1 cellular context compared by ENCODE assay signal in the genomic region with DNA sequence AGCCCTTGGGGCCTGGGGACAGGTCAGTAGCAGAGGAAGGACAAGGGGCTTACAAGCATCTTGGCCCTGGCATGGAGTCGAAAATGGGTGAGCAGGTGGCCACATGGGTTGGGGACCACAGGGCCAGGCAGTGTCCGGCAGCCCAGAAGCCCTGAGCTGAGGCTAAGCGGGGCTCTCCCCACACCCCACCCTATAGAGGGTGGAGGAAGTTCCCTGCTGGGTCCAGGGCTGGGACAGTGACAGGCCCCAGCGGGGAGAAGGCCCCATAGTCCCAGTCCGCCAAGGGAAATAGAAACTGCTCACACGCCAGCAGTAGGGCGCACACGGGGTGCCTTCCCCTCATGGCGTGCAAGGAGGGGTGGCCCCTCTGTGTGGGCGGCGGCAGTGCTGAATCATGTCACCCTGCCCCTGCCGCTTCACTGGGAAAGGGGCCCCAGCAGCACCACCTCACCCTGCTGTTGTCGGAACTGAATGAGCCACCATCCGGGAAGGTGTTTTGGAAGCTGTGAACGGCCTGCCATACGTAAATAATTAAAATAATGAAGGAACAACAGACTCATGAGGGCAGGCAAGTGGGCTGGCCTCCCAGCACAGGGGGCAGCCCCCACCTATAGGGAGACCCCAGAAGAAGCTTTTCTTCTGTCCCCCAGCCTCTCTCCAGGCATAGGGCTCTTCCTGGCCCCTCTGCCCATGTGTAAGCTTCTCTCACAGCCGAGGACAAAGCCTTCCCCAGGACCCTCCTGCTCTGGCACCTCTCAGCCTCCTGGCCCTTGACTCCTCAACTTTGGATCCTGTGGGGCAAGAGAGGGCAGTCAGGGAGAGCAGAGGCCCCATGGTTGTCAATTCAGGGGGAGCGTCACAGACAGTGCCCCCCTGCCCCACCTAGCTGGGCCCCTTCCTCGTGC.
TF ChIP-seq lines count a peak whose summit lies in the region.

No MANE protein-coding gene starts in this region.

TF ChIP-seq in H1, 55 proteins besides CTCF, POLR2A, EP300 and RAD21:
- TF ChIP-seq BCL11A (IDR thresholded peaks at IDR 0.05; ENCODE audit: low read depth in 2 of 2, low read length in 2 of 2) (no peak), SRF (IDR thresholded peaks at IDR 0.05; ENCODE audit: low read depth, low read length) (no peak), GTF2F1 (IDR thresholded peaks at IDR 0.05; ENCODE audit: borderline replicate concordance, low read depth, low read length) (no peak), EZH2 (IDR thresholded peaks at IDR 0.05; ENCODE audit: low read depth, low read length, severe bottlenecking) (no peak), TBP (IDR thresholded peaks at IDR 0.05; ENCODE audit: low read depth, low read length) (no peak), POU5F1 (IDR thresholded peaks at IDR 0.05; ENCODE audit: low read depth, low read length) (no peak), RFX5 (IDR thresholded peaks at IDR 0.05; ENCODE audit: borderline replicate concordance, low read depth, low read length) (no peak), HDAC2 (IDR thresholded peaks at IDR 0.05; ENCODE audit: borderline replicate concordance in 1 of 2, low read depth in 2 of 2, low read length in 2 of 2) (no peak)
